In genomic region chr11:5297671-5298070, GRCh38 we compare ENCODE assay signal across 1 cellular context.
TF ChIP-seq lines count a peak whose summit lies in the region.

No MANE protein-coding gene starts in this region.

TF ChIP-seq in IMR-90, 13 proteins besides CTCF, POLR2A, EP300 and RAD21 (continued from another document):
- TF ChIP-seq CEBPB (IDR thresholded peaks at IDR 0.05; ENCODE audit: low read depth, low read length) (no peak), RCOR1 (IDR thresholded peaks at IDR 0.05; ENCODE audit: insufficient replicate concordance, low read length) (no peak), FOS (IDR thresholded peaks at IDR 0.05; ENCODE audit: low read depth, low read length) (no peak), ELK1 (IDR thresholded peaks at IDR 0.05; ENCODE audit: borderline replicate concordance, low read depth, low read length) (no peak), CHD1 (IDR thresholded peaks at IDR 0.05; ENCODE audit: low read depth, low read length) (no peak), BHLHE40 (IDR thresholded peaks at IDR 0.05; ENCODE audit: low read depth, low read length) (no peak), MAFK (IDR thresholded peaks at IDR 0.05; ENCODE audit: low read depth, low read length) (no peak), SMC3 (IDR thresholded peaks at IDR 0.05; ENCODE audit: low read depth, low read length) (no peak), RFX5 (IDR thresholded peaks at IDR 0.05; ENCODE audit: low read depth, low read length) (no peak), MAZ (IDR thresholded peaks at IDR 0.05; ENCODE audit: borderline replicate concordance, low read depth, low read length) (no peak), USF2 (IDR thresholded peaks at IDR 0.05; ENCODE audit: low read depth, low read length) (no peak), NFE2L2 (IDR thresholded peaks at IDR 0.05; ENCODE audit: low read depth, low read length) (no peak)
